Comparison of ENCODE assay signal across 8 cellular contexts in genomic region chr1:26472901-26473845, GRCh38. TPM values are rescaled to one million over a fixed set of nuclear protein-coding genes. Genes with fewer than 3 reads are reported as not detected.
DNase-seq lines count a peak whose midpoint lies in the region; ATAC-seq and TF ChIP-seq lines count a peak whose summit lies in the region.

No MANE protein-coding gene starts in this region.

- no peaks in the 10 kb centered on the region for H3K9me3 ChIP-seq in mononuclear cell (ENCODE audit: low read depth, low read length)

- no peak for TF ChIP-seq CTCF in epithelial cell of esophagus (IDR thresholded peaks at IDR 0.05; ENCODE audit: insufficient read depth, low read depth, low read length, missing control alignments)

- H3K9me3 Mint-ChIP-seq in IgD-negative memory B cell, result no peaks in the 10 kb centered on the region

- peak; percentile 71 for ATAC-seq in GM21529 (IDR thresholded peaks at IDR 0.05; ENCODE audit: unreplicated experiment)

- H3K27me3 Mint-ChIP-seq in IgD-negative memory B cell, result no peaks in the 10 kb centered on the region

- H3K27ac Mint-ChIP-seq in IgD-negative memory B cell, result peak overlapping the region; percentile 94 to 100 (median 95)

- H3K4me3 ChIP-seq in epithelial cell of esophagus (ENCODE audit: low read length) (peak overlapping the region; percentile 76), mononuclear cell (ENCODE audit: low read length) (peak overlapping the region; percentile 84)

- peaks cover 3% of the 10 kb centered on the region for H3K36me3 Mint-ChIP-seq in IgD-negative memory B cell

- H3K4me1 ChIP-seq in mononuclear cell (ENCODE audit: insufficient read depth, low read length), result peaks cover 47% of the 10 kb centered on the region

- H3K4me1 Mint-ChIP-seq in IgD-negative memory B cell, result peaks cover 22 to 46% (median 46%) of the 10 kb centered on the region in 3 donors

- DNase-seq in D341Med (ENCODE audit: low spot score), result peak; percentile 96
- DNase-seq in OCI-M1 (lab: John Stamatoyannopoulos, UW), result peak; percentile 96
- DNase-seq in activated T-cell treated with anti-CD3 and anti-CD28 coated beads for 48 hours (ENCODE audit: low read depth), result peak; percentile 95
- DNase-seq in epithelial cell of esophagus (ENCODE audit: low read depth), result peak; percentile 93
- DNase-seq in stimulated activated CD8-positive, alpha-beta memory T cell treated with anti-CD3 and anti-CD28 coated beads, Interleukin-15, amount 100 ng/mL, for 48 hours (ENCODE audit: low read depth in 2 of 2), result peak; percentile 93

- peak overlapping the region; percentile 90 to 95 (median 93) for H3K4me3 Mint-ChIP-seq in IgD-negative memory B cell

- no peaks in the 10 kb centered on the region for H3K27me3 ChIP-seq in mononuclear cell (ENCODE audit: insufficient read depth, low read length)

RNA-seq across cellular contexts. Expression of gene HMGN2, which starts 0.9 kb away (rescaled TPM):
- 748 TPM for polyA plus RNA-seq in IgD-negative memory B cell
- total RNA-seq in mononuclear cell, result 249 TPM

RNA-seq across cellular contexts. Expression of gene DHDDS, which starts 41.1 kb away (rescaled TPM):
- polyA plus RNA-seq in IgD-negative memory B cell, result 23.7 TPM
- total RNA-seq in mononuclear cell, result 17.2 TPM

RNA-seq across cellular contexts. Expression of gene RPS6KA1, which starts 56.4 kb away (rescaled TPM):
- polyA plus RNA-seq in IgD-negative memory B cell, result 152 TPM
- 49.2 TPM for total RNA-seq in mononuclear cell

Comparison
In these comparisons a context has a peak if more than half of its experiments do, and no peak if none do; other contexts are left out.
1. Peak in every context shown above with its lines: DNase-seq, ATAC-seq and H3K4me3 ChIP-seq.